14 cellular contexts compared by ENCODE assay signal in genomic region chr12:107200394-107200793, GRCh38.
DNase-seq lines count a peak whose midpoint lies in the region; ATAC-seq and TF ChIP-seq lines count a peak whose summit lies in the region.
"Had no signal": no experiment of that assay in that cellular context is flagged by ENCODE, and none has a peak within 500 bp of the region (broad histone marks: within the 10 kb centered on the region; RNA-seq: fewer than 3 reads in every experiment).

No MANE protein-coding gene starts in this region.

- peak; percentile 81 to 96 for ATAC-seq in activated T-cell treated with anti-CD3 and anti-CD28 coated beads, Interleukin-2, amount 50 U/mL, for 72 hours (replicated peaks in 1 of 2)
- ATAC-seq in GM21390 (IDR thresholded peaks at IDR 0.05; ENCODE audit: unreplicated experiment) = no peak
- ATAC-seq in HG03469 (IDR thresholded peaks at IDR 0.05; ENCODE audit: unreplicated experiment) = no peak
- ATAC-seq in HG03280 (IDR thresholded peaks at IDR 0.05; ENCODE audit: unreplicated experiment) = no peak
- ATAC-seq: body of pancreas, natural killer cell had no signal

- no peak overlapping the region for H3K27ac Mint-ChIP-seq in activated T-cell treated with anti-CD3 and anti-CD28 coated beads, Interleukin-2, amount 50 U/mL, for 72 hours
- H3K27ac Mint-ChIP-seq: H9, natural killer cell had no signal

- in situ Hi-C loops in astrocyte of the cerebellum (cut with HindIII; ENCODE audit: low sequenced_read_pairs) = no loop called here

- H3K4me3 Mint-ChIP-seq in activated T-cell treated with anti-CD3 and anti-CD28 coated beads, Interleukin-2, amount 50 U/mL, for 72 hours = no peak overlapping the region
- H3K4me3 Mint-ChIP-seq: H9, natural killer cell had no signal

- DNase-seq in activated T-cell treated with anti-CD3 and anti-CD28 coated beads, Interleukin-2, amount 50 U/mL, for 72 hours = peak; percentile 3 to 11
- DNase-seq in activated T-cell treated with anti-CD3 and anti-CD28 coated beads, Interleukin-2, amount 50 U/mL, for 48 hours = no peak
- peak; percentile 20 for DNase-seq in NCI-H2029 (lab: John Stamatoyannopoulos, UW)
- DNase-seq in astrocyte of the cerebellum (ENCODE audit: low read depth) = peak; percentile 37
- DNase-seq in pons (ENCODE audit: low spot score) = peak; percentile 3
- DNase-seq: body of pancreas, H9, islet precursor cell, natural killer cell, NCI-H774, transverse colon had no signal

- no peaks in the 10 kb centered on the region for H3K4me1 Mint-ChIP-seq in activated T-cell treated with anti-CD3 and anti-CD28 coated beads, Interleukin-2, amount 50 U/mL, for 72 hours (ENCODE audit: low read depth)
- H3K4me1 Mint-ChIP-seq: natural killer cell had no signal

- H3K9me3 Mint-ChIP-seq in activated T-cell treated with anti-CD3 and anti-CD28 coated beads, Interleukin-2, amount 50 U/mL, for 72 hours = no peaks in the 10 kb centered on the region
- H3K9me3 Mint-ChIP-seq: H9, natural killer cell had no signal

- TF ChIP-seq CTCF in astrocyte of the cerebellum (IDR thresholded peaks at IDR 0.05; ENCODE audit: low read depth, low read length, missing control alignments) = no peak

- H3K27me3 Mint-ChIP-seq in activated T-cell treated with anti-CD3 and anti-CD28 coated beads, Interleukin-2, amount 50 U/mL, for 72 hours (ENCODE audit: low read depth) = peaks cover 5% of the 10 kb centered on the region

- H3K36me3 Mint-ChIP-seq in activated T-cell treated with anti-CD3 and anti-CD28 coated beads, Interleukin-2, amount 50 U/mL, for 72 hours (ENCODE audit: insufficient read depth in 2 of 2) = no peaks in the 10 kb centered on the region
- H3K36me3 Mint-ChIP-seq: natural killer cell had no signal

- H3K4me3 ChIP-seq in astrocyte of the cerebellum (ENCODE audit: low read depth, low read length) = no peak overlapping the region
- H3K4me3 ChIP-seq: body of pancreas, transverse colon had no signal

Comparison
In these comparisons a context has a peak if more than half of its experiments do, and no peak if none do; other contexts are left out.
1. DNase-seq: peak in activated T-cell treated with anti-CD3 and anti-CD28 coated beads, Interleukin-2, amount 50 U/mL, for 72 hours (2 of 2), NCI-H2029 (single experiment), astrocyte of the cerebellum (single experiment) and pons (single experiment); none in activated T-cell treated with anti-CD3 and anti-CD28 coated beads, Interleukin-2, amount 50 U/mL, for 48 hours (0 of 2).
2. ATAC-seq: peak in activated T-cell treated with anti-CD3 and anti-CD28 coated beads, Interleukin-2, amount 50 U/mL, for 72 hours (2 of 2); none in GM21390 (single experiment), HG03469 (single experiment) and HG03280 (single experiment).